Comparison of ENCODE assay signal across 7 cellular contexts in genomic region chr14:67240168-67240932, GRCh38. TPM values are rescaled to one million over a fixed set of nuclear protein-coding genes. Genes with fewer than 3 reads are reported as not detected.
DNase-seq lines count a peak whose midpoint lies in the region; ATAC-seq and TF ChIP-seq lines count a peak whose summit lies in the region.

No MANE protein-coding gene starts in this region.

- 14% methylated on average over 23 of the region's 23 CpGs for WGBS in urinary bladder

- H3K4me3 ChIP-seq in urinary bladder (ENCODE audit: low read depth, low read length), result peak overlapping the region; percentile 68

- in situ Hi-C loops in GM13977 (cut with MboI; ENCODE audit: low pct_unique_long_range_greater_than_20kb, low sequenced_read_pairs, unreplicated experiment), result no loop called here

- peaks cover 18% of the 10 kb centered on the region for H3K4me1 Mint-ChIP-seq in activated T-helper 1 cell treated with anti-CD3 and anti-CD28 coated beads, Interleukin-12 subunit alpha, Interleukin-12 subunit beta, Interleukin-2, Interleukin-4 antibody, amounts not matched to agents 30 ng/mL and 10 ng/mL and 1 ng/mL, durations not matched to agents 14 hours and 24 hours and 36 hours (ENCODE audit: low read depth)
- H3K4me1 Mint-ChIP-seq in nephron progenitor cell, result peaks cover 23% of the 10 kb centered on the region

- no peaks in the 10 kb centered on the region for H3K36me3 ChIP-seq in urinary bladder (ENCODE audit: insufficient read depth)

- H3K4me1 ChIP-seq in urinary bladder (ENCODE audit: insufficient read depth), result no peaks in the 10 kb centered on the region

- no peak overlapping the region for H3K27ac Mint-ChIP-seq in activated T-helper 1 cell treated with anti-CD3 and anti-CD28 coated beads, Interleukin-12 subunit alpha, Interleukin-12 subunit beta, Interleukin-2, Interleukin-4 antibody, amounts not matched to agents 30 ng/mL and 10 ng/mL and 1 ng/mL, durations not matched to agents 14 hours and 24 hours and 36 hours
- H3K27ac Mint-ChIP-seq in nephron progenitor cell, result peak overlapping the region; percentile 59

- TF ChIP-seq CTCF in GM13977 (IDR thresholded peaks at IDR 0.05; ENCODE audit: extremely low read depth, insufficient read depth, missing control alignments) (no peak), nephron progenitor cell (IDR thresholded peaks at IDR 0.05) (no peak)

- intact Hi-C loops in activated T-helper 1 cell treated with anti-CD3 and anti-CD28 coated beads, Interleukin-12 subunit alpha, Interleukin-12 subunit beta, Interleukin-2, Interleukin-4 antibody, amounts not matched to agents 30 ng/mL and 10 ng/mL and 1 ng/mL, durations not matched to agents 14 hours and 24 hours and 36 hours (cut with micrococcal nuclease), result loop anchor here (2.0 to 10.0 kb wide), 3 partner anchors 452 to 1554 kb away; partner anchors contain the start of genes ZFP36L1 and ZFYVE26

- no peaks in the 10 kb centered on the region for H3K36me3 Mint-ChIP-seq in activated T-helper 1 cell treated with anti-CD3 and anti-CD28 coated beads, Interleukin-12 subunit alpha, Interleukin-12 subunit beta, Interleukin-2, Interleukin-4 antibody, amounts not matched to agents 30 ng/mL and 10 ng/mL and 1 ng/mL, durations not matched to agents 14 hours and 24 hours and 36 hours (ENCODE audit: low read depth)
- peaks cover 17% of the 10 kb centered on the region for H3K36me3 Mint-ChIP-seq in nephron progenitor cell (ENCODE audit: low read depth)

- peaks cover 20% of the 10 kb centered on the region for H3K27me3 Mint-ChIP-seq in activated T-helper 1 cell treated with anti-CD3 and anti-CD28 coated beads, Interleukin-12 subunit alpha, Interleukin-12 subunit beta, Interleukin-2, Interleukin-4 antibody, amounts not matched to agents 30 ng/mL and 10 ng/mL and 1 ng/mL, durations not matched to agents 14 hours and 24 hours and 36 hours (ENCODE audit: insufficient read depth)
- peaks cover 34% of the 10 kb centered on the region for H3K27me3 Mint-ChIP-seq in nephron progenitor cell (ENCODE audit: low read depth, poor library complexity)

- peak; percentile 13 for DNase-seq in GM13977 (ENCODE audit: low spot score)
- peak; percentile 65 for DNase-seq in NCI-H2227 treated with DMSO at 0.1 percent for 48 hours (lab: John Stamatoyannopoulos, UW)
- DNase-seq in activated T-helper 1 cell treated with anti-CD3 and anti-CD28 coated beads, Interleukin-12 subunit alpha, Interleukin-12 subunit beta, Interleukin-2, Interleukin-4 antibody, amounts not matched to agents 30 ng/mL and 10 ng/mL and 1 ng/mL, durations not matched to agents 14 hours and 24 hours and 36 hours (ENCODE audit: low spot score), result peak; percentile 18
- peak; percentile 52 for DNase-seq in foreskin melanocyte
- DNase-seq in nephron progenitor cell, result peak; percentile 33

- no peaks in the 10 kb centered on the region for H3K9me3 Mint-ChIP-seq in activated T-helper 1 cell treated with anti-CD3 and anti-CD28 coated beads, Interleukin-12 subunit alpha, Interleukin-12 subunit beta, Interleukin-2, Interleukin-4 antibody, amounts not matched to agents 30 ng/mL and 10 ng/mL and 1 ng/mL, durations not matched to agents 14 hours and 24 hours and 36 hours
- peaks cover 4% of the 10 kb centered on the region for H3K9me3 Mint-ChIP-seq in nephron progenitor cell

- H3K4me3 Mint-ChIP-seq in activated T-helper 1 cell treated with anti-CD3 and anti-CD28 coated beads, Interleukin-12 subunit alpha, Interleukin-12 subunit beta, Interleukin-2, Interleukin-4 antibody, amounts not matched to agents 30 ng/mL and 10 ng/mL and 1 ng/mL, durations not matched to agents 14 hours and 24 hours and 36 hours, result peak overlapping the region; percentile 87
- H3K4me3 Mint-ChIP-seq in nephron progenitor cell, result peak overlapping the region; percentile 79

- peak; percentile 12 for ATAC-seq in HG02610 (IDR thresholded peaks at IDR 0.05; ENCODE audit: unreplicated experiment)

- peak overlapping the region; percentile 60 for H3K27ac ChIP-seq in urinary bladder (ENCODE audit: low read depth)

RNA-seq across cellular contexts. Expression of gene PALS1, which starts 0.9 kb away (rescaled TPM):
- total RNA-seq in activated T-helper 1 cell treated with anti-CD3 and anti-CD28 coated beads, Interleukin-12 subunit alpha, Interleukin-12 subunit beta, Interleukin-2, Interleukin-4 antibody, amounts not matched to agents 30 ng/mL and 10 ng/mL and 1 ng/mL, durations not matched to agents 14 hours and 24 hours and 36 hours, result 5.2 and 5.6 TPM in 2 replicates
- total RNA-seq in urinary bladder, result 45.4 TPM
- 10.0 TPM for polyA plus RNA-seq in urinary bladder

RNA-seq across cellular contexts. Expression of gene GARIN2, which starts 51.1 kb away (rescaled TPM):
- total RNA-seq in activated T-helper 1 cell treated with anti-CD3 and anti-CD28 coated beads, Interleukin-12 subunit alpha, Interleukin-12 subunit beta, Interleukin-2, Interleukin-4 antibody, amounts not matched to agents 30 ng/mL and 10 ng/mL and 1 ng/mL, durations not matched to agents 14 hours and 24 hours and 36 hours, result 0.32 and 0.34 TPM in 2 replicates
- not detected for total RNA-seq in urinary bladder
- 0.09 TPM for polyA plus RNA-seq in urinary bladder

Comparison
In these comparisons a context has a peak if more than half of its experiments do, and no peak if none do; other contexts are left out.
1. Peak in every context shown above with its lines: DNase-seq, ATAC-seq, H3K4me3 ChIP-seq and H3K27ac ChIP-seq.
2. DNase-seq: peak in every context shown above with its lines; median percentile 65 in NCI-H2227 treated with DMSO at 0.1 percent for 48 hours; 52 in foreskin melanocyte; 33 in nephron progenitor cell; 18 in activated T-helper 1 cell treated with anti-CD3 and anti-CD28 coated beads, Interleukin-12 subunit alpha, Interleukin-12 subunit beta, Interleukin-2, Interleukin-4 antibody, amounts not matched to agents 30 ng/mL and 10 ng/mL and 1 ng/mL, durations not matched to agents 14 hours and 24 hours and 36 hours; 13 in GM13977.